7 cellular contexts compared by ENCODE assay signal in the genomic region with DNA sequence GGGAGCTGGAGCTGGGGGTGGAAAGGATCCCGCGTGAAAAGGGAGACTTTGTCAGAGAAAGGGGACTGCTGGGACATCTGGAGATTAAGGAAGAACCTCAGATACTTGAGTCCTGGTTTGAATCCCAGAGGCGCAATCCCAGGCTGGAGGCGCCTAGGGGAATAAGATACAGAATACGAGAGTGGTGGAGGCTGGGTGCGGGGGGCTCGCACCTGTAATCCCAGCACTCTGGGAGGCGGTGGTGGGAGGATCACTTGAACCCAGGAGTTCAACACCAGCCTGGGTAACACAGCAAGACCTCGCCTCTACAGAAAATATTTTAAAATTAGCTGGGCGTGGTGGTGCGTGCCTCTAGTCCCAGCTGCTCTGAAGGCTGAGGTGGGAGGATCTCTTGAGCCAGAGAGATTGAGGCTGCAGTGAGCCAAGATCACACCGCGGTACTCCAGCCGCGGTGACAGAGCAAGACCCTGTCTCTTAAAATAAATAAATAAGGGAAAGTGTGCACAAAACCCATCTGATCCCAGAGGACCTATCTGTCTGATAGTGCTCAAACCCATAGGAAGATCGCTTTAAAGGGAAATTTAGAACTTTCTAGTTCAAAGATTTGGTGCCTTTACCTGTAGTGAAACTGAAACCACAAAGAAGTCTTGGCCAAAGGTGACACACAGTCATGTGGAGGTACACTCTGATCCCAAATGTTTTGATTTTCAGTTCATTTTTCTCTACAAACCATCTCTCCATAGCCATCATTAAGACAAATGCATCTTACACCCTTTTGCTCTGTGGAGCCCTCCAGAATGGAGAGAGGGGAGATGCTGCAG. TPM values are rescaled to one million over a fixed set of nuclear protein-coding genes. Genes with fewer than 3 reads are reported as not detected.
DNase-seq lines count a peak whose midpoint lies in the region; ATAC-seq and TF ChIP-seq lines count a peak whose summit lies in the region.

No MANE protein-coding gene starts in this region.

- H3K36me3 ChIP-seq in gastroesophageal sphincter (peaks cover 0 to 24% of the 10 kb centered on the region in 2 donors), smooth muscle cell (ENCODE audit: low read depth) (no peaks in the 10 kb centered on the region)

- no peak for DNase-seq in HFF-Myc (ENCODE audit: extremely low read depth, low read depth)
- no peak for DNase-seq in smooth muscle cell (lab: John Stamatoyannopoulos, UW; ENCODE audit: unreplicated experiment)
- DNase-seq in NCI-H526 (lab: John Stamatoyannopoulos, UW): no peak
- no peak for DNase-seq in stimulated activated CD4-positive, alpha-beta T cell treated with anti-CD3 and anti-CD28 coated beads, Interleukin-2, amount 100 ng/mL, for 24 hours
- no peak for DNase-seq in kidney glomerular epithelial cell (lab: John Stamatoyannopoulos, UW)

- TF ChIP-seq POLR2A in gastroesophageal sphincter (IDR thresholded peaks at IDR 0.05): no peak

- peaks cover 7% of the 10 kb centered on the region for H3F3A ChIP-seq in smooth muscle cell (ENCODE audit: low read depth)

- H3K4me3 ChIP-seq in HFF-Myc (replicated peaks; ENCODE audit: low read depth, low read length): peak overlapping the region; percentile 75
- peak overlapping the region; percentile 88 for H3K4me3 ChIP-seq in WI38 (ENCODE audit: low read depth, low read length)
- peak overlapping the region in 1 of 2 donors; percentile 87 for H3K4me3 ChIP-seq in gastroesophageal sphincter
- peak overlapping the region; percentile 72 for H3K4me3 ChIP-seq in smooth muscle cell

- peak overlapping the region; percentile 68 for H2AFZ ChIP-seq in smooth muscle cell (ENCODE audit: low read depth)

- TF ChIP-seq CTCF in HFF-Myc (IDR thresholded peaks at IDR 0.05; ENCODE audit: low read depth, low read length, missing control alignments) (no peak), WI38 (IDR thresholded peaks at IDR 0.05; ENCODE audit: low read depth, low read length) (no peak), gastroesophageal sphincter (IDR thresholded peaks at IDR 0.05) (no peak), smooth muscle cell (IDR thresholded peaks at IDR 0.05; ENCODE audit: borderline replicate concordance, insufficient read depth, poor library complexity, severe bottlenecking) (no peak)

- H3K27me3 ChIP-seq in gastroesophageal sphincter (peaks cover 21% of the 10 kb centered on the region), smooth muscle cell (ENCODE audit: low read depth) (no peaks in the 10 kb centered on the region)

- H4K20me1 ChIP-seq in smooth muscle cell (ENCODE audit: low read depth): peaks cover 8% of the 10 kb centered on the region

- peak overlapping the region; percentile 84 for H3K4me2 ChIP-seq in smooth muscle cell

- H3K9me3 ChIP-seq in gastroesophageal sphincter (no peaks in the 10 kb centered on the region), smooth muscle cell (replicated peaks; ENCODE audit: low read depth) (no peaks in the 10 kb centered on the region)

- H3K9ac ChIP-seq in smooth muscle cell (ENCODE audit: low read depth): no peak overlapping the region

- H3K79me2 ChIP-seq in smooth muscle cell (ENCODE audit: low read depth): peaks cover 18% of the 10 kb centered on the region

- 67 to 76% methylated on average over 8 of the region's 16 CpGs for WGBS in gastroesophageal sphincter (ENCODE audit: low coverage in 1 of 2), 2 donors
- 70% methylated on average over 16 of the region's 16 CpGs for WGBS in smooth muscle cell (ENCODE audit: low lambda C conversion rate)

- ATAC-seq in gastroesophageal sphincter: no peak

- H3K27ac ChIP-seq in gastroesophageal sphincter: peak overlapping the region in 3 of 4 donors; percentile 71 to 79 (median 77)
- no peak overlapping the region for H3K27ac ChIP-seq in smooth muscle cell (ENCODE audit: low read depth)

- TF ChIP-seq EP300 in gastroesophageal sphincter (IDR thresholded peaks at IDR 0.05): no peak

- H3K4me1 ChIP-seq in gastroesophageal sphincter (peaks cover 0 to 54% (median 14%) of the 10 kb centered on the region in 3 donors), smooth muscle cell (ENCODE audit: low read depth) (peaks cover 17% of the 10 kb centered on the region)

RNA-seq across cellular contexts. Expression of a gene that starts 0.6 kb away (rescaled TPM):
- 10 to 100 TPM; 17.4 to 28.9 (median 21.8) TPM for total RNA-seq in gastroesophageal sphincter
- total RNA-seq in smooth muscle cell: 16.0 and 18.6 TPM in 2 replicates
- polyA plus RNA-seq in smooth muscle cell: 45.0 and 49.4 TPM in 2 replicates

RNA-seq across cellular contexts. Expression of a gene that starts 9.3 kb away (rescaled TPM):
- total RNA-seq in gastroesophageal sphincter: under 1 TPM; 0.12 to 0.31 (median 0.14) TPM
- total RNA-seq in smooth muscle cell: 9.3 and 9.8 TPM in 2 replicates
- 10.7 and 13.1 TPM in 2 replicates for polyA plus RNA-seq in smooth muscle cell

RNA-seq across cellular contexts. Expression of a gene that starts 10.2 kb away (rescaled TPM):
- total RNA-seq in gastroesophageal sphincter (1 to 10 TPM in 1 of 4 donors, under 1 TPM in 1, not detected in 2; 0.46 to 1.3 TPM), smooth muscle cell (not detected in 2 replicates)
- polyA plus RNA-seq in smooth muscle cell: 0.26 and 1.2 TPM in 2 replicates

RNA-seq across cellular contexts. Expression of a gene that starts 10.4 kb away (rescaled TPM):
- total RNA-seq in gastroesophageal sphincter (10 to 100 TPM; 34.9 to 74.9 (median 55.0) TPM), smooth muscle cell (24.0 and 30.4 TPM in 2 replicates)
- 36.6 and 40.4 TPM in 2 replicates for polyA plus RNA-seq in smooth muscle cell

RNA-seq across cellular contexts. Expression of a gene that starts 20.1 kb away (rescaled TPM):
- 1 to 10 TPM; 2.2 to 4.1 (median 3.8) TPM for total RNA-seq in gastroesophageal sphincter
- 3.7 and 9.2 TPM in 2 replicates for total RNA-seq in smooth muscle cell
- 6.3 and 8.4 TPM in 2 replicates for polyA plus RNA-seq in smooth muscle cell
